Comparison of ENCODE assay signal across 17 cellular contexts in the genomic region with DNA sequence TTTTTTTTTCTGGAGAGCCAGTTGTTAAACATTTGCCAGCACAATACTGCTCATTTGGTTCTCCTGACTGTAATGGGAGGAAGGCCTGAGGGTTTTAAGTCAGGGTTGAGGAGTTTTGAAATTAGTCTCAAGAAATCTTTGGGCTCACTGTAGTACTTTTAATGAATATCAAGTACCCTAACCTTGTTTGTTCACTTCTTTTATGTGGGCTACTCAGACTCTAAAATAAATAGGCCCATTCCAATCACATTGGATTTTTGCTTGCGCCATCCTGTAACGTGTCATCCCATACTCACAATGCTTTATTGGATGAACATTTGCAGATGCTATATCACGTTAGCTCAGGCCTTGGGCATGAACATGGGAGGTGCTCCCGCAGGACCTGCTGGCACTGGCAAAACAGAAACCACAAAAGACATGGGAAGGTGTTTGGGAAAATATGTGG.
DNase-seq lines count a peak whose midpoint lies in the region; ATAC-seq, FAIRE-seq and TF ChIP-seq lines count a peak whose summit lies in the region.
"Had no signal": no experiment of that assay in that cellular context is flagged by ENCODE, and none has a peak within 500 bp of the region (broad histone marks: within the 10 kb centered on the region; RNA-seq: fewer than 3 reads in every experiment).

No MANE protein-coding gene starts in this region.

- DNase-seq in mammary epithelial cell, result peak; percentile 75
- no peak for DNase-seq in MCF 10A (ENCODE audit: unreplicated experiment)
- DNase-seq in bronchial epithelial cell (ENCODE audit: low read depth), result peak; percentile 83
- no peak for DNase-seq in right lobe of liver
- DNase-seq in SW 1271 (lab: John Stamatoyannopoulos, UW), result no peak
- no peak for DNase-seq in CD4-positive, alpha-beta memory T cell
- DNase-seq in RWPE1 (ENCODE audit: low spot score), result no peak
- DNase-seq: H9, NCI-H1417 treated with DMSO at 0.1 percent for 48 hours, NCI-H1930, NCI-H524 had no signal

- CTCF ChIA-PET in mammary epithelial cell (lab: Charles Lee; ENCODE audit: low non-redundant PET), result no interaction called here
- CTCF ChIA-PET in MCF 10A (lab: Yijun Ruan, JAX), result interaction anchor here (0.6 to 3.0 kb wide), 2 partner anchors 10 to 441 kb away, joined by 3 to 15 read pairs; no protein-coding TSS in a partner anchor
- CTCF ChIA-PET in CD4-positive, alpha-beta memory T cell (lab: Charles Lee; ENCODE audit: partially characterized antibody), result interaction anchor here (1.7 kb wide), 1 partner anchor 11 kb away, joined by 9 read pairs; no protein-coding TSS in a partner anchor
- CTCF ChIA-PET in RWPE1 (lab: Yijun Ruan, JAX), result no interaction called here

- H3K4me3 Mint-ChIP-seq in MCF 10A (ENCODE audit: unreplicated experiment), result no peak overlapping the region
- H3K4me3 Mint-ChIP-seq in CD4-positive, alpha-beta memory T cell, result no peak overlapping the region
- H3K4me3 Mint-ChIP-seq: H9 had no signal

- in situ Hi-C loops in mammary epithelial cell (cut with MboI; ENCODE audit: low sequenced_read_pairs in 2 of 2), result loop anchor here in 1 of 2 donors (25.0 kb wide), 1 partner anchor 450 kb away; a partner anchor contains a TSS

- peak overlapping the region; percentile 29 for H2AFZ ChIP-seq in mammary epithelial cell (ENCODE audit: low read depth, low read length)

- no peaks in the 10 kb centered on the region for H4K20me1 ChIP-seq in mammary epithelial cell (ENCODE audit: insufficient read depth, low read length)
- H4K20me1 ChIP-seq: BLaER1 had no signal

- H3K36me3 Mint-ChIP-seq in MCF 10A (ENCODE audit: insufficient read depth, unreplicated experiment), result no peaks in the 10 kb centered on the region
- H3K36me3 Mint-ChIP-seq in CD4-positive, alpha-beta memory T cell, result no peaks in the 10 kb centered on the region

- no peak overlapping the region for H3K27ac ChIP-seq in mammary epithelial cell (ENCODE audit: insufficient read depth, low read depth, low read length)
- H3K27ac ChIP-seq in right lobe of liver, result no peak overlapping the region
- no peak overlapping the region for H3K27ac ChIP-seq in CD4-positive, alpha-beta memory T cell (ENCODE audit: low read depth, low read length)
- H3K27ac ChIP-seq in RWPE1, result no peak overlapping the region
- H3K27ac ChIP-seq: BLaER1, HL-60 had no signal

- TF ChIP-seq POLR2A in right lobe of liver (IDR thresholded peaks at IDR 0.05), result no peak

- H3K36me3 ChIP-seq in mammary epithelial cell (ENCODE audit: insufficient read depth, low read length), result no peaks in the 10 kb centered on the region
- no peaks in the 10 kb centered on the region for H3K36me3 ChIP-seq in bronchial epithelial cell (ENCODE audit: control insufficient read depth, insufficient read depth, low read length)
- H3K36me3 ChIP-seq in right lobe of liver, result no peaks in the 10 kb centered on the region
- no peaks in the 10 kb centered on the region for H3K36me3 ChIP-seq in CD4-positive, alpha-beta memory T cell (ENCODE audit: insufficient read depth, low read length)
- H3K36me3 ChIP-seq: BLaER1 had no signal

- H3K4me1 Mint-ChIP-seq in MCF 10A (ENCODE audit: insufficient read depth, unreplicated experiment), result no peaks in the 10 kb centered on the region
- no peaks in the 10 kb centered on the region for H3K4me1 Mint-ChIP-seq in CD4-positive, alpha-beta memory T cell
- H3K4me1 Mint-ChIP-seq: H9 had no signal

- H3K27me3 Mint-ChIP-seq in MCF 10A (ENCODE audit: insufficient read depth, unreplicated experiment), result no peaks in the 10 kb centered on the region
- peaks cover 1 to 12% of the 10 kb centered on the region in 2 donors for H3K27me3 Mint-ChIP-seq in CD4-positive, alpha-beta memory T cell

- ATAC-seq in right lobe of liver (peak in 3 of 4 donors; percentile 31 to 51 (median 48)), HG03565 (IDR thresholded peaks at IDR 0.05; ENCODE audit: unreplicated experiment) (no peak)
- ATAC-seq: Right ventricle myocardium inferior had no signal

- H3K79me2 ChIP-seq in mammary epithelial cell (ENCODE audit: insufficient read depth, low read length), result no peaks in the 10 kb centered on the region

- dilution Hi-C loops in mammary epithelial cell (cut with HindIII; ENCODE audit: low sequenced_read_pairs), result no loop called here

- H3K9me3 ChIP-seq in mammary epithelial cell (replicated peaks; ENCODE audit: insufficient read depth, low read length) (no peaks in the 10 kb centered on the region), right lobe of liver (no peaks in the 10 kb centered on the region)
- H3K9me3 ChIP-seq in CD4-positive, alpha-beta memory T cell (ENCODE audit: control insufficient read depth in 1 of 2, low read length in 2 of 2), result no peaks in the 10 kb centered on the region
- H3K9me3 ChIP-seq: BLaER1 had no signal

- no peak overlapping the region for H3K4me3 ChIP-seq in mammary epithelial cell (replicated peaks in 1 of 3; ENCODE audit: insufficient read depth in 1 of 3, low read depth in 2 of 3, low read length in 3 of 3)
- no peak overlapping the region for H3K4me3 ChIP-seq in bronchial epithelial cell (ENCODE audit: low read depth, low read length)
- no peak overlapping the region for H3K4me3 ChIP-seq in right lobe of liver
- H3K4me3 ChIP-seq in CD4-positive, alpha-beta memory T cell (ENCODE audit: low read length in 2 of 2), result no peak overlapping the region
- H3K4me3 ChIP-seq: BLaER1 had no signal

- no peak for TF ChIP-seq CTCF in mammary epithelial cell (conservative IDR thresholded peaks at IDR 0.05 in 1 of 2, IDR thresholded peaks at IDR 0.05 in 1 of 2; ENCODE audit: extremely low read depth in 1 of 2, insufficient read depth in 1 of 2, low read depth in 1 of 2, low read length in 2 of 2)
- TF ChIP-seq CTCF in MCF 10A (IDR thresholded peaks at IDR 0.05; ENCODE audit: unreplicated experiment), result no peak
- no peak for TF ChIP-seq CTCF in bronchial epithelial cell (IDR thresholded peaks at IDR 0.05; ENCODE audit: insufficient read depth, low read length, severe bottlenecking)
- TF ChIP-seq CTCF in right lobe of liver (IDR thresholded peaks at IDR 0.05), result no peak
- no peak for TF ChIP-seq CTCF in RWPE1 (conservative IDR thresholded peaks at IDR 0.05; ENCODE audit: low read depth)

- POLR2A ChIA-PET in MCF 10A (lab: Yijun Ruan, JAX), result no interaction called here
- POLR2A ChIA-PET in CD4-positive, alpha-beta memory T cell (lab: Charles Lee; ENCODE audit: partially characterized antibody), result no interaction called here
- POLR2A ChIA-PET in RWPE1 (lab: Yijun Ruan, JAX; ENCODE audit: low non-redundant PET), result no interaction called here

- intact Hi-C loops in mammary epithelial cell (cut with micrococcal nuclease) (no loop called here), MCF 10A (cut with micrococcal nuclease) (no loop called here), right lobe of liver (cut with DNase I) (no loop called here)
- intact Hi-C loops in CD4-positive, alpha-beta memory T cell (cut with micrococcal nuclease), result no loop called here

- WGBS in mammary epithelial cell (ENCODE audit: low coverage, missing lambda C conversion rate), result 28% methylated on average over 4 of the region's 4 CpGs
- 76% methylated on average over 4 of the region's 4 CpGs for WGBS in right lobe of liver (ENCODE audit: insufficient coverage, low coverage, low lambda C conversion rate, missing lambda C conversion rate)

- BruUV-seq in mammary epithelial cell (replicated peaks; lab: Mats Ljungman, UMichigan) (no TSS peak), MCF 10A (replicated peaks; lab: Mats Ljungman, UMichigan) (no TSS peak)

- no peak overlapping the region for H3K9ac ChIP-seq in mammary epithelial cell (ENCODE audit: insufficient read depth, low read length)
- H3K9ac ChIP-seq: BLaER1 had no signal

- H3K27me3 ChIP-seq in mammary epithelial cell (ENCODE audit: insufficient read depth, low read length) (no peaks in the 10 kb centered on the region), bronchial epithelial cell (ENCODE audit: control insufficient read depth, insufficient read depth, low read length) (no peaks in the 10 kb centered on the region), right lobe of liver (no peaks in the 10 kb centered on the region)
- no peaks in the 10 kb centered on the region for H3K27me3 ChIP-seq in CD4-positive, alpha-beta memory T cell (ENCODE audit: insufficient read depth, low read length)

- FAIRE-seq in bronchial epithelial cell (lab: Jason Lieb, UNC), result no peak
- FAIRE-seq: A204.1, HTR-8/SVneo had no signal

- no peak overlapping the region for H3K27ac Mint-ChIP-seq in MCF 10A (ENCODE audit: low read depth, unreplicated experiment)
- H3K27ac Mint-ChIP-seq in CD4-positive, alpha-beta memory T cell, result no peak overlapping the region
- H3K27ac Mint-ChIP-seq: H9 had no signal

- H3K4me1 ChIP-seq in mammary epithelial cell (ENCODE audit: insufficient read depth, low read length), result peaks cover 7% of the 10 kb centered on the region
- peaks cover 0 to 28% (median 4%) of the 10 kb centered on the region in 4 donors for H3K4me1 ChIP-seq in right lobe of liver
- H3K4me1 ChIP-seq in CD4-positive, alpha-beta memory T cell (ENCODE audit: insufficient read depth, low read length), result no peaks in the 10 kb centered on the region
- H3K4me1 ChIP-seq: BLaER1 had no signal

- no peaks in the 10 kb centered on the region for H3K9me3 Mint-ChIP-seq in MCF 10A (ENCODE audit: unreplicated experiment)
- no peaks in the 10 kb centered on the region for H3K9me3 Mint-ChIP-seq in CD4-positive, alpha-beta memory T cell
- H3K9me3 Mint-ChIP-seq: H9 had no signal

- no peak overlapping the region for H3K4me2 ChIP-seq in mammary epithelial cell (ENCODE audit: insufficient read depth, low read depth, low read length)
- H3K4me2 ChIP-seq: BLaER1 had no signal

Comparison
In these comparisons a context has a peak if more than half of its experiments do, and no peak if none do; other contexts are left out.
1. DNase-seq: peak in mammary epithelial cell (single experiment) and bronchial epithelial cell (single experiment); none in MCF 10A (single experiment), right lobe of liver (0 of 3), SW 1271 (0 of 2), CD4-positive, alpha-beta memory T cell (0 of 5) and RWPE1 (single experiment).
2. CTCF ChIA-PET loops: an anchor here in MCF 10A (0.6 to 3.0 kb wide) and CD4-positive, alpha-beta memory T cell (1.7 kb wide); none called in mammary epithelial cell and RWPE1.